ENCODE assay signal across 1 cellular context in the genomic region with DNA sequence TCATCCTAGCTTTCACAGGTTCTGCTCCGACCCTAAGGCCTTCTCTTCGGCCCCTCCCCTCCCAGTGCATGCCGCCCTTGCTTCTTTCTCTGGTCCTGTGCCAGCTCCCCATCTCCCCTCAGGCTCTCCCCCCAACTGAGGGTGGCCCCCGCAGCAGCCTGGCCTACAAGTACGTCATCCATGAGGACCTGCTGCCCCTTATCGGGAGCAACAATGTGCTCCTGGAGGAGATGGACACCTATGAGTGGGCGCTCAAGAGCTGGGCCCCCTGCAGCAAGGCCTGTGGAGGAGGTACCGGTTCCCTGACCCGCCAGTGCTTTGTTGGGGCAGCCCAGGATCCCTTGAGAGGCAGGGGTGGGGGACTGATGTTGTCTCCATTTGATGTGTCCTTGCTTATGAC.
TF ChIP-seq lines count a peak whose summit lies in the region.

No MANE protein-coding gene starts in this region.

TF ChIP-seq in SK-N-SH treated with all-trans-retinoic acid at 6 μM for 48 hours, 23 proteins besides CTCF, POLR2A, EP300 and RAD21 (continued from another document):
- TF ChIP-seq TCF4 (CRISPR knock-in tag; IDR thresholded peaks at IDR 0.05; ENCODE audit: borderline replicate concordance) (no peak), ZNF565 (CRISPR knock-in tag; conservative IDR thresholded peaks at IDR 0.05; ENCODE audit: low read depth) (no peak), ZC3H10 (CRISPR knock-in tag; IDR thresholded peaks at IDR 0.05) (no peak), BACH2 (CRISPR knock-in tag; IDR thresholded peaks at IDR 0.05; ENCODE audit: borderline replicate concordance) (no peak), ARNTL (CRISPR knock-in tag; IDR thresholded peaks at IDR 0.05; ENCODE audit: borderline replicate concordance, low read depth) (no peak), ESRRG (CRISPR knock-in tag; IDR thresholded peaks at IDR 0.05) (no peak)
- TF ChIP-seq, protein P1, sequence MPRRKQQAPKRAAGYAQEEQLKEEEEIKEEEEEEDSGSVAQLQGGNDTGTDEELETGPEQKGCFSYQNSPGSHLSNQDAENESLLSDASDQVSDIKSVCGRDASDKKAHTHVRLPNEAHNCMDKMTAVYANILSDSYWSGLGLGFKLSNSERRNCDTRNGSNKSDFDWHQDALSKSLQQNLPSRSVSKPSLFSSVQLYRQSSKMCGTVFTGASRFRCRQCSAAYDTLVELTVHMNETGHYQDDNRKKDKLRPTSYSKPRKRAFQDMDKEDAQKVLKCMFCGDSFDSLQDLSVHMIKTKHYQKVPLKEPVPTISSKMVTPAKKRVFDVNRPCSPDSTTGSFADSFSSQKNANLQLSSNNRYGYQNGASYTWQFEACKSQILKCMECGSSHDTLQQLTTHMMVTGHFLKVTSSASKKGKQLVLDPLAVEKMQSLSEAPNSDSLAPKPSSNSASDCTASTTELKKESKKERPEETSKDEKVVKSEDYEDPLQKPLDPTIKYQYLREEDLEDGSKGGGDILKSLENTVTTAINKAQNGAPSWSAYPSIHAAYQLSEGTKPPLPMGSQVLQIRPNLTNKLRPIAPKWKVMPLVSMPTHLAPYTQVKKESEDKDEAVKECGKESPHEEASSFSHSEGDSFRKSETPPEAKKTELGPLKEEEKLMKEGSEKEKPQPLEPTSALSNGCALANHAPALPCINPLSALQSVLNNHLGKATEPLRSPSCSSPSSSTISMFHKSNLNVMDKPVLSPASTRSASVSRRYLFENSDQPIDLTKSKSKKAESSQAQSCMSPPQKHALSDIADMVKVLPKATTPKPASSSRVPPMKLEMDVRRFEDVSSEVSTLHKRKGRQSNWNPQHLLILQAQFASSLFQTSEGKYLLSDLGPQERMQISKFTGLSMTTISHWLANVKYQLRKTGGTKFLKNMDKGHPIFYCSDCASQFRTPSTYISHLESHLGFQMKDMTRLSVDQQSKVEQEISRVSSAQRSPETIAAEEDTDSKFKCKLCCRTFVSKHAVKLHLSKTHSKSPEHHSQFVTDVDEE (CRISPR knock-in tag; IDR thresholded peaks at IDR 0.05) = no peak
